In the genomic region with DNA sequence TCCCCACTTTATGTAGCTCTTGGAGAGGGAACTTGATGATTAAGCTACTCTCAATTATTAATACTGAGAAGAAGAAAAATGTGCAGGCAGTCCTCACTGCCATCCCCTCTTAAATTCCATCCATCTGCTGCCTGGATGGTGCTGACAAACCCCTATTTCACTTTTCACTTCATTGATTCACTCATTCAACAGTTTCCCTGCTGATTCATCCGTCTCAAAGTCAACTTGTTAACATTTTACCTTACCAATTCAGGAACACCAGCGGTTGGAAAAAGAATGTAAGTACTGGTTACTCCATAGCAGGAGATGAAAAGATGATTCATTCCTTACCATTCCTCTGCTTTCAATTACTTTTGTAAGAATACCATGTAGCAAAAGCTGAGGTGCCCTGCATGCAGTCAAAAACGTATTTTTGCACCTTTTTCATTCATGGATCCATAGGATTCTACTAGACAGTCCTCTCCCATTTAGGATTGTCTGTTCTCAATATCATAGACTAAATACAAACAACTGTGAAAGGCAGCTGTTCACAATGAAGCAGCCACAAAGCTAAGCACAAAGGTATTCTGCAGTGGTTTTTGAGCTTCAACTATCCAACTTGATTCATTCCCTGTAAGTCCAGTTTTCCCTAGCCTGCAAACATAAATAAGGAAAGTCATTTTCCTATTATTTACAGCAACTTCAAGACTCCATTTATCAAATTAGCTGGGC, we compare ENCODE assay signal across 13 cellular contexts.
DNase-seq lines count a peak whose midpoint lies in the region; ATAC-seq, FAIRE-seq and TF ChIP-seq lines count a peak whose summit lies in the region.
"Had no signal": no experiment of that assay in that cellular context is flagged by ENCODE, and none has a peak within 500 bp of the region (broad histone marks: within the 10 kb centered on the region; RNA-seq: fewer than 3 reads in every experiment).

No MANE protein-coding gene starts in this region.

- peaks cover 1% of the 10 kb centered on the region for H3K4me1 Mint-ChIP-seq in glutamatergic neuron (ENCODE audit: low read depth, unreplicated experiment)

- TF ChIP-seq CTCF in epithelial cell of proximal tubule (conservative IDR thresholded peaks at IDR 0.05; ENCODE audit: low read depth, low read length) (no peak), GM13976 (IDR thresholded peaks at IDR 0.05; ENCODE audit: borderline replicate concordance, control extremely low read depth, extremely low read depth, insufficient read depth, missing control alignments) (no peak), glutamatergic neuron (IDR thresholded peaks at IDR 0.05; ENCODE audit: partially characterized antibody, unreplicated experiment) (no peak)

- H3K9ac ChIP-seq in trophoblast cell (ENCODE audit: low read length), result no peak overlapping the region

- no peak overlapping the region for H3K18ac ChIP-seq in trophoblast cell (ENCODE audit: low read length)

- no peaks in the 10 kb centered on the region for H3K27me3 Mint-ChIP-seq in glutamatergic neuron (ENCODE audit: unreplicated experiment)
- H3K27me3 Mint-ChIP-seq: activated CD4-positive, alpha-beta T cell treated with anti-CD3 and anti-CD28 coated beads, Interleukin-2, amount 10 ng/mL, durations not matched to agents 24 days and 14 days had no signal

- no CpG with 5 or more reads among the region's 3 CpGs for WGBS in trophoblast cell (ENCODE audit: extremely low coverage, insufficient coverage, insufficient read length)

- H2BK120ac ChIP-seq in trophoblast cell (ENCODE audit: insufficient read depth, low read length, poor library complexity), result no peak overlapping the region

- no peak overlapping the region for H3K27ac ChIP-seq in trophoblast cell (ENCODE audit: low read depth, low read length)

- no peak overlapping the region for H2AFZ ChIP-seq in trophoblast cell (ENCODE audit: insufficient read depth, low read length, poor library complexity)

- H2AK5ac ChIP-seq in trophoblast cell (ENCODE audit: low read length), result no peak overlapping the region

- no peak overlapping the region for H2BK12ac ChIP-seq in trophoblast cell (ENCODE audit: low read length)

- FAIRE-seq in RCC 7860 (lab: Jason Lieb, UNC), result peak; percentile 99

- peaks cover 5 to 9% of the 10 kb centered on the region in 2 experiments for H3K4me1 ChIP-seq in trophoblast cell (ENCODE audit: control insufficient read depth in 1 of 2, insufficient read depth in 2 of 2, low read length in 2 of 2)

- H3K79me2 ChIP-seq in trophoblast cell (ENCODE audit: control insufficient read depth, insufficient read depth, low read length, poor library complexity), result peaks cover 2% of the 10 kb centered on the region

- no peaks in the 10 kb centered on the region for H3K36me3 ChIP-seq in trophoblast cell (ENCODE audit: control insufficient read depth in 1 of 2, insufficient read depth in 2 of 2, low read length in 2 of 2)

- H3K4ac ChIP-seq in trophoblast cell (ENCODE audit: low read depth, low read length), result no peak overlapping the region

- in situ Hi-C loops in GM13976 (cut with MboI; ENCODE audit: low sequenced_read_pairs, unreplicated experiment), result no loop called here

- H3K4me3 Mint-ChIP-seq in glutamatergic neuron (ENCODE audit: unreplicated experiment), result no peak overlapping the region
- H3K4me3 Mint-ChIP-seq: activated CD4-positive, alpha-beta T cell treated with anti-CD3 and anti-CD28 coated beads, Interleukin-2, amount 10 ng/mL, durations not matched to agents 24 days and 14 days; effector memory CD8-positive, alpha-beta T cell had no signal

- H3K27me3 ChIP-seq in trophoblast cell (ENCODE audit: insufficient read depth, low read length), result no peaks in the 10 kb centered on the region

- H4K91ac ChIP-seq in trophoblast cell (ENCODE audit: low read depth, low read length), result no peak overlapping the region

- H3K4me2 ChIP-seq in trophoblast cell (ENCODE audit: low read length), result no peak overlapping the region

- no peak overlapping the region for H2BK5ac ChIP-seq in trophoblast cell (ENCODE audit: low read depth, low read length, poor library complexity)

- H3K23ac ChIP-seq in trophoblast cell (ENCODE audit: low read length), result no peak overlapping the region

- no peak overlapping the region for H3K27ac Mint-ChIP-seq in glutamatergic neuron (ENCODE audit: unreplicated experiment)
- H3K27ac Mint-ChIP-seq: activated CD4-positive, alpha-beta T cell treated with anti-CD3 and anti-CD28 coated beads, Interleukin-2, amount 10 ng/mL, durations not matched to agents 24 days and 14 days had no signal

- H3K79me1 ChIP-seq in trophoblast cell (ENCODE audit: low read length), result peaks cover 4% of the 10 kb centered on the region

- no peak overlapping the region for H4K8ac ChIP-seq in trophoblast cell (ENCODE audit: low read depth, low read length)

- no peaks in the 10 kb centered on the region for H3K36me3 Mint-ChIP-seq in glutamatergic neuron (ENCODE audit: unreplicated experiment)

- no peak overlapping the region for H3K14ac ChIP-seq in trophoblast cell (ENCODE audit: low read length)

- DNase-seq in EL, result peak; percentile 82
- DNase-seq in RCC 7860 (ENCODE audit: low spot score), result peak; percentile 95
- DNase-seq in epithelial cell of proximal tubule (ENCODE audit: low read depth), result peak; percentile 91
- DNase-seq in trophoblast cell, result peak; percentile 21 to 81
- DNase-seq in GM13976 (ENCODE audit: low spot score), result no peak
- DNase-seq in glutamatergic neuron, result no peak
- DNase-seq: activated naive CD4-positive, alpha-beta T cell treated with Interleukin-2 at 50 U/mL for 16 hours; DMS79 treated with DMSO at 0.1 percent for 48 hours; effector memory CD8-positive, alpha-beta T cell; islet precursor cell; NCI-H1417 treated with DMSO at 0.1 percent for 48 hours had no signal

- no peak for ATAC-seq in HG02852 (IDR thresholded peaks at IDR 0.05; ENCODE audit: unreplicated experiment)

- no peak overlapping the region for H3K4me3 ChIP-seq in epithelial cell of proximal tubule (ENCODE audit: low read depth, low read length)
- no peak overlapping the region for H3K4me3 ChIP-seq in trophoblast cell (ENCODE audit: low read depth, low read length)

- no peak overlapping the region for H4K12ac ChIP-seq in trophoblast cell (ENCODE audit: low read depth, low read length)

- H3K9me3 ChIP-seq in trophoblast cell (ENCODE audit: insufficient read depth, low read depth, low read length), result no peaks in the 10 kb centered on the region

- no peaks in the 10 kb centered on the region for H3K9me3 Mint-ChIP-seq in glutamatergic neuron (ENCODE audit: unreplicated experiment)
- H3K9me3 Mint-ChIP-seq: activated CD4-positive, alpha-beta T cell treated with anti-CD3 and anti-CD28 coated beads, Interleukin-2, amount 10 ng/mL, durations not matched to agents 24 days and 14 days; effector memory CD8-positive, alpha-beta T cell had no signal

Comparison
In these comparisons a context has a peak if more than half of its experiments do, and no peak if none do; other contexts are left out.
1. DNase-seq: peak in EL (single experiment), RCC 7860 (single experiment), epithelial cell of proximal tubule (single experiment) and trophoblast cell (2 of 2); none in GM13976 (single experiment) and glutamatergic neuron (single experiment).